Comparison of ENCODE assay signal across 8 cellular contexts in genomic region chr2:73987109-73987947, GRCh38. TPM values are rescaled to one million over a fixed set of nuclear protein-coding genes. Genes with fewer than 3 reads are reported as not detected.
DNase-seq lines count a peak whose midpoint lies in the region; ATAC-seq and TF ChIP-seq lines count a peak whose summit lies in the region.

No MANE protein-coding gene starts in this region.

- peak overlapping the region; percentile 87 for H3K9ac ChIP-seq in SK-N-MC (ENCODE audit: insufficient read length)

- peak overlapping the region; percentile 10 for H3K4me3 Mint-ChIP-seq in chondrocyte (ENCODE audit: unreplicated experiment)
- peak overlapping the region; percentile 77 for H3K4me3 Mint-ChIP-seq in mesothelial cell of epicardium

- peaks cover 50 to 67% (median 53%) of the 10 kb centered on the region in 4 donors for H3K4me1 ChIP-seq in upper lobe of left lung

- H3K4me1 Mint-ChIP-seq in chondrocyte (ENCODE audit: low read depth): peaks cover 40% of the 10 kb centered on the region
- H3K4me1 Mint-ChIP-seq in mesothelial cell of epicardium: peaks cover 56% of the 10 kb centered on the region

- H3K27me3 Mint-ChIP-seq in chondrocyte (ENCODE audit: low read depth): peaks cover 1% of the 10 kb centered on the region
- H3K27me3 Mint-ChIP-seq in mesothelial cell of epicardium (ENCODE audit: low read depth): no peaks in the 10 kb centered on the region

- no peaks in the 10 kb centered on the region for H3K27me3 ChIP-seq in upper lobe of left lung

- peaks cover 29% of the 10 kb centered on the region for H3K36me3 ChIP-seq in SK-N-MC (ENCODE audit: insufficient read depth, low read length)
- peaks cover 0 to 4% (median 0%) of the 10 kb centered on the region in 4 donors for H3K36me3 ChIP-seq in upper lobe of left lung

- H3K36me3 Mint-ChIP-seq in chondrocyte (ENCODE audit: low read depth) (peaks cover 4% of the 10 kb centered on the region), mesothelial cell of epicardium (peaks cover 18% of the 10 kb centered on the region)

- H3K9me3 Mint-ChIP-seq in chondrocyte (ENCODE audit: low read depth) (no peaks in the 10 kb centered on the region), mesothelial cell of epicardium (no peaks in the 10 kb centered on the region)

- H3K27ac ChIP-seq in SK-N-MC (no peak overlapping the region), upper lobe of left lung (peak overlapping the region in 3 of 4 donors; percentile 9 to 73 (median 50))

- ATAC-seq in upper lobe of left lung (ENCODE audit: low FRiP score in 2 of 2) (peak; percentile 34 to 47), HG02870 (IDR thresholded peaks at IDR 0.05; ENCODE audit: unreplicated experiment) (no peak), HG03439 (IDR thresholded peaks at IDR 0.05; ENCODE audit: unreplicated experiment) (no peak)

- no peaks in the 10 kb centered on the region for H3K9me3 ChIP-seq in SK-N-MC (ENCODE audit: low read depth, low read length)
- no peaks in the 10 kb centered on the region for H3K9me3 ChIP-seq in upper lobe of left lung

- peak; percentile 23 for TF ChIP-seq CTCF in GM20000 (IDR thresholded peaks at IDR 0.05; ENCODE audit: extremely low read depth, missing control alignments)
- peak; percentile 62 for TF ChIP-seq CTCF in chondrocyte (IDR thresholded peaks at IDR 0.05)
- no peak for TF ChIP-seq CTCF in mesothelial cell of epicardium (IDR thresholded peaks at IDR 0.05; ENCODE audit: unreplicated experiment)
- TF ChIP-seq CTCF in upper lobe of left lung (IDR thresholded peaks at IDR 0.05): peak in 3 of 6 experiments; percentile 36 to 65 (median 54)

- H3K27ac Mint-ChIP-seq in chondrocyte (ENCODE audit: unreplicated experiment) (no peak overlapping the region), mesothelial cell of epicardium (peak overlapping the region; percentile 83)

- peak overlapping the region; percentile 90 for H3K4me3 ChIP-seq in SK-N-MC
- peak overlapping the region in 3 of 4 donors; percentile 31 to 68 (median 63) for H3K4me3 ChIP-seq in upper lobe of left lung

- TF ChIP-seq POLR2A in upper lobe of left lung (IDR thresholded peaks at IDR 0.05): no peak

- WGBS in upper lobe of left lung, 2 donors: 22 to 28% methylated on average over 17 to 24 of the region's 24 CpGs

- no peak for TF ChIP-seq EP300 in upper lobe of left lung (IDR thresholded peaks at IDR 0.05)

- DNase-seq in GM20000 (ENCODE audit: low spot score) (peak; percentile 54), SK-N-MC (ENCODE audit: low read depth, low spot score) (no peak), chondrocyte (ENCODE audit: low spot score) (no peak), mesothelial cell of epicardium (ENCODE audit: low spot score in 2 of 2, unreplicated experiment in 2 of 2) (no peak), upper lobe of left lung (peak; percentile 62 to 79), NCI-H187 treated with DMSO at 0.1 percent for 48 hours (lab: John Stamatoyannopoulos, UW) (no peak)

RNA-seq across cellular contexts. Expression of gene TET3, which starts 2.6 kb away (rescaled TPM):
- total RNA-seq in chondrocyte: 13.1 to 32.2 TPM (median 31.8 TPM) in 3 replicates
- 39.6 to 42.6 TPM (median 41.2 TPM) in 3 replicates for total RNA-seq in mesothelial cell of epicardium
- 10 to 100 TPM; 17.3 to 53.4 (median 23.6) TPM for total RNA-seq in upper lobe of left lung

Comparison
In these comparisons a context has a peak if more than half of its experiments do, and no peak if none do; other contexts are left out.
1. DNase-seq: peak in GM20000 (single experiment) and upper lobe of left lung (2 of 2); none in SK-N-MC (single experiment), chondrocyte (single experiment), mesothelial cell of epicardium (0 of 2) and NCI-H187 treated with DMSO at 0.1 percent for 48 hours (single experiment).
2. ATAC-seq: peak in upper lobe of left lung (2 of 2); none in HG02870 (single experiment) and HG03439 (single experiment).